16 cellular contexts compared by ENCODE assay signal in the genomic region with DNA sequence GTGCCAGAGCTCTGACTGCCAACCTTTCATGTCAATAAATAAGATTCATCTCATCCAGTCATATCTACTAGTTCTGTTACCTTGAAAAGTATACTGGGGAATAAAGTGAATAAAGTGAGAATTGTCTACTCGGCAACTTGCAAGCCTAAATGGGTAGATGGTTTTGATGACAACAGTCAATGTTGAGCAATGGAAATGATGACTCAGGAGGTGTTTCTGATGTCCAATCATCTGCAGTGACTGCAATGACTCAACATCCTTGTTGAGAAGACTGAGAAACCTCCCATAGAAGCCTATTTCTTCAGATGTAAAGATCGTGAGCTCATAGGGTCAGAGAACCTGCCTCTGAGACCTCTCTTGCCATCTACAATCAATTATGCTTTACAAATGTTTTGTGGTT.
DNase-seq lines count a peak whose midpoint lies in the region; ATAC-seq and TF ChIP-seq lines count a peak whose summit lies in the region.
"Had no signal": no experiment of that assay in that cellular context is flagged by ENCODE, and none has a peak within 500 bp of the region (broad histone marks: within the 10 kb centered on the region; RNA-seq: fewer than 3 reads in every experiment).

No MANE protein-coding gene starts in this region.

- no peak for ATAC-seq in HG03139 (IDR thresholded peaks at IDR 0.05; ENCODE audit: unreplicated experiment)
- no peak for ATAC-seq in GM19351 (IDR thresholded peaks at IDR 0.05; ENCODE audit: unreplicated experiment)
- ATAC-seq: activated CD8-positive, alpha-beta memory T cell treated with anti-CD3 and anti-CD28 coated beads, Interleukin-2, amount 10 ng/mL, durations not matched to agents 7 days and 5 days had no signal

- peak; percentile 31 for DNase-seq in Daoy (ENCODE audit: low read depth)
- peak; percentile 7 to 59 for DNase-seq in HL-60 (ENCODE audit: low read depth in 1 of 2, low spot score in 1 of 2)
- DNase-seq in RWPE1 (ENCODE audit: low spot score), result peak; percentile 23
- peak; percentile 15 for DNase-seq in fibroblast of pulmonary artery (ENCODE audit: low read depth)
- DNase-seq in NCI-H1417 (lab: John Stamatoyannopoulos, UW), result no peak
- no peak for DNase-seq in OCI-M2 (lab: John Stamatoyannopoulos, UW; ENCODE audit: unreplicated experiment)
- DNase-seq: activated CD8-positive, alpha-beta memory T cell treated with anti-CD3 and anti-CD28 coated beads, Interleukin-2, amount 10 ng/mL, durations not matched to agents 7 days and 5 days; activated gamma-delta T cell; AML-193; aorta; NCI-H1105 treated with DMSO at 0.1 percent for 48 hours; NCI-H82; SHP77 had no signal

- POLR2A ChIA-PET in RWPE1 (lab: Yijun Ruan, JAX; ENCODE audit: low non-redundant PET), result no interaction called here

- H3K27ac ChIP-seq in HL-60 (replicated peaks) (no peak overlapping the region), RWPE1 (no peak overlapping the region)
- H3K27ac ChIP-seq: right atrium auricular region had no signal

- no peaks in the 10 kb centered on the region for H3K27me3 ChIP-seq in HL-60 (ENCODE audit: insufficient read depth, poor library complexity, severe bottlenecking)
- H3K27me3 ChIP-seq: right atrium auricular region had no signal

- H3K4me3 ChIP-seq in HL-60 (replicated peaks; ENCODE audit: insufficient read depth, low read length) (no peak overlapping the region), fibroblast of pulmonary artery (replicated peaks; ENCODE audit: low read depth, low read length) (no peak overlapping the region)
- H3K4me3 ChIP-seq: right atrium auricular region had no signal

- TF ChIP-seq CTCF in HL-60 (IDR thresholded peaks at IDR 0.05; ENCODE audit: insufficient read depth, low read length), result no peak
- no peak for TF ChIP-seq CTCF in RWPE1 (conservative IDR thresholded peaks at IDR 0.05; ENCODE audit: low read depth)
- TF ChIP-seq CTCF in fibroblast of pulmonary artery (IDR thresholded peaks at IDR 0.05; ENCODE audit: low read length, missing control alignments), result no peak

- CTCF ChIA-PET in RWPE1 (lab: Yijun Ruan, JAX), result no interaction called here

Comparison
In these comparisons a context has a peak if more than half of its experiments do, and no peak if none do; other contexts are left out.
1. DNase-seq: peak in Daoy (single experiment), HL-60 (2 of 2), RWPE1 (single experiment) and fibroblast of pulmonary artery (single experiment); none in NCI-H1417 (0 of 3) and OCI-M2 (single experiment).